In the genomic region with DNA sequence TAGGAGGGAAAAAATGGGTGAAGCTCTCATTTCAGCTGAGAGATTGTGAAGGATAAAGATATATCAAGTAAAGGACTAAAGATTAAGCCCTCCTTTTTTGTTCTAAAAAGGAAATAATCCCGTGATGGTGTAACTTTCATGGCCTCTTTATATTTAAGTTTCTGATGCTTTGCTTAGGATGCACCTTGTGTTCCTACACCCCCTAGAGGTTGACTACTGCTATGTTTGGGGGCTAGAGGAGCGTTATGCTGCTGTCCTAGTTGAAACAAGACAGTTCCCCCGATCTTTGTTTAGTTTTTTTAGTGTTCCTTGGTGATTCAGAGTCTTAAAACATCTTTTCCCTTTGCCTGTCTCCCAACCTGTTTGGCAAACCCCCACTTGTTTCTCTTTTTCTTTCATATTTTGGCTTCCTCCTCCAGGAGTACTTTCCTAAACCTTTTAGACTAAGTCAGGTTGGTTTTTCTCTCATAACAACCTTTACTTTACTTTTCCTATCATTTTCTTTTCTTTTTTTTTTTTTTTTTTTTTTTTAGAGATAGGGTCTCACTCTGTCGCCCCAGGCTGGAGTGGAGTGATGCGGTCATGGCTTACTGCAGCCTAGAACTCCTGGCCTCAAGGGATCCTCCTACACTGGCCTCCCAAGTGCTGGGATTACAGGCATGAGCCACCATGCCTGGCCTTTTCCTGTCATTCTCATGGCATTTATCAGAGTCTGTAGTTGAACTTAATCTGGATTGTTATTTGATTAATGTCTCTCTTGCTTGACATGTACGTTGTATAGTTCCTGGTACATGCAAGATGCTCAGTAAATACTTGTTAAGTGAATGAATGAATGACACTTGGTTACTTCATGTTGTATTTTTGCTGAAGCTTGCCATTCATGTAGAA, we compare ENCODE assay signal across 1 cellular context.
TF ChIP-seq lines count a peak whose summit lies in the region.

No MANE protein-coding gene starts in this region.

TF ChIP-seq in endothelial cell of umbilical vein, 7 proteins besides CTCF, POLR2A, EP300 and RAD21:
- TF ChIP-seq GATA2 (IDR thresholded peaks at IDR 0.05; ENCODE audit: insufficient read depth, insufficient read length, low read depth, low read length) (no peak), JUN (IDR thresholded peaks at IDR 0.05; ENCODE audit: borderline replicate concordance, insufficient read depth, insufficient read length, low read depth) (no peak)
TF ChIP-seq in endothelial cell of umbilical vein: peak in this region for 0.
